8 cellular contexts compared by ENCODE assay signal in genomic region chr16:12803203-12804093, GRCh38. TPM values are rescaled to one million over a fixed set of nuclear protein-coding genes. Genes with fewer than 3 reads are reported as not detected.
DNase-seq lines count a peak whose midpoint lies in the region; ATAC-seq and TF ChIP-seq lines count a peak whose summit lies in the region.

A gene with protein sequence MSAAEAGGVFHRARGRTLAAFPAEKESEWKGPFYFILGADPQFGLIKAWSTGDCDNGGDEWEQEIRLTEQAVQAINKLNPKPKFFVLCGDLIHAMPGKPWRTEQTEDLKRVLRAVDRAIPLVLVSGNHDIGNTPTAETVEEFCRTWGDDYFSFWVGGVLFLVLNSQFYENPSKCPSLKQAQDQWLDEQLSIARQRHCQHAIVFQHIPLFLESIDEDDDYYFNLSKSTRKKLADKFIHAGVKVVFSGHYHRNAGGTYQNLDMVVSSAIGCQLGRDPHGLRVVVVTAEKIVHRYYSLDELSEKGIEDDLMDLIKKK (minus strand): TSS chr16:12803887. CDS start chr16:12803776, 111 bp downstream.

- H3K4me1 ChIP-seq in Caco-2 (peaks cover 11% of the 10 kb centered on the region; the same call in 1 of the 2 replicates), HUES6 (ENCODE audit: control insufficient read depth, insufficient read depth, low read length) (peaks cover 10% of the 10 kb centered on the region; the same call in 1 of the 2 replicates), mucosa of rectum (ENCODE audit: control insufficient read depth in 2 of 2, insufficient read depth in 2 of 2, low read length in 2 of 2) (peaks cover 7 to 13% of the 10 kb centered on the region in 2 donors)

- CTCF ChIA-PET in Caco-2 (lab: Charles Lee): no interaction called here

- peak within 1 kb of the TSS; percentile 80 for H3K9ac ChIP-seq in HUES6 (ENCODE audit: low read length)
- peak within 1 kb of the TSS; percentile 29 to 48 for H3K9ac ChIP-seq in mucosa of rectum (ENCODE audit: low read depth in 1 of 2, low read length in 2 of 2)

- H3K36me3 Mint-ChIP-seq in Caco-2 (ENCODE audit: insufficient read depth, unreplicated experiment): peaks cover 5% of the 10 kb centered on the region

- H3K27me3 ChIP-seq in Caco-2 (replicated peaks; ENCODE audit: control insufficient read depth, insufficient read depth, low read length): no peaks in the 10 kb centered on the region
- no peaks in the 10 kb centered on the region for H3K27me3 ChIP-seq in HUES6 (ENCODE audit: control insufficient read depth, insufficient read depth, low read length)
- H3K27me3 ChIP-seq in mucosa of rectum (ENCODE audit: control insufficient read depth in 2 of 2, insufficient read depth in 2 of 2, low read length in 2 of 2): no peaks in the 10 kb centered on the region

- H3K36me3 ChIP-seq in Caco-2 (ENCODE audit: control insufficient read depth, insufficient read depth, low read length): no peaks in the 10 kb centered on the region
- H3K36me3 ChIP-seq in HUES6 (ENCODE audit: control insufficient read depth, insufficient read depth, low read length): no peaks in the 10 kb centered on the region
- H3K36me3 ChIP-seq in mucosa of rectum (ENCODE audit: control insufficient read depth in 2 of 2, insufficient read depth in 2 of 2, low read length in 2 of 2): peaks cover 0 to 2% of the 10 kb centered on the region in 2 donors

- H3K9me3 ChIP-seq in Caco-2 (no peaks in the 10 kb centered on the region), HUES6 (ENCODE audit: control insufficient read depth, insufficient read depth, low read depth, low read length) (no peaks in the 10 kb centered on the region), mucosa of rectum (ENCODE audit: control insufficient read depth in 2 of 2, low read length in 2 of 2) (no peaks in the 10 kb centered on the region)

- H3K27me3 Mint-ChIP-seq in Caco-2 (ENCODE audit: insufficient read depth, unreplicated experiment): no peaks in the 10 kb centered on the region

- H3K27ac ChIP-seq in HUES6 (ENCODE audit: low read depth, low read length) (peak within 1 kb of the TSS; percentile 61; the same call in 1 of the 2 replicates), mucosa of rectum (ENCODE audit: low read depth in 2 of 2, low read length in 2 of 2) (peak within 1 kb of the TSS; percentile 81 to 89)

- no peaks in the 10 kb centered on the region for H3K9me3 Mint-ChIP-seq in Caco-2 (ENCODE audit: unreplicated experiment)

- peak within 1 kb of the TSS; percentile 80 for H3K4me3 ChIP-seq in Caco-2 (ENCODE audit: low read depth, low read length)
- H3K4me3 ChIP-seq in HUES6 (ENCODE audit: low read depth, low read length): peak within 1 kb of the TSS; percentile 90
- H3K4me3 ChIP-seq in epithelial cell of proximal tubule (ENCODE audit: low read depth, low read length): peak within 1 kb of the TSS; percentile 85
- H3K4me3 ChIP-seq in mucosa of rectum (ENCODE audit: low read length in 2 of 2): peak within 1 kb of the TSS; percentile 75 to 90

- intact Hi-C loops in Caco-2 (cut with micrococcal nuclease; ENCODE audit: unreplicated experiment): loop anchor here (5.0 kb wide), 1 partner anchor 191 kb away; no protein-coding TSS in a partner anchor

- peak within 1 kb of the TSS; percentile 89 for H3K27ac Mint-ChIP-seq in Caco-2 (ENCODE audit: unreplicated experiment)

- DNase-seq in Caco-2 (peak; percentile 93), OCI-M2 (lab: John Stamatoyannopoulos, UW; ENCODE audit: unreplicated experiment) (peak; percentile 70), epithelial cell of proximal tubule (ENCODE audit: low read depth) (peak; percentile 53)
- DNase-seq in activated T-cell treated with anti-CD3 and anti-CD28 coated beads, Interleukin-2, amount 50 U/mL, for 1 hour: peak; percentile 96
- peak; percentile 85 for DNase-seq in stimulated activated CD8-positive, alpha-beta memory T cell treated with anti-CD3 and anti-CD28 coated beads, Interleukin-4, amount 100 ng/mL, for 24 hours (ENCODE audit: low read depth)

- ATAC-seq in GM21390 (IDR thresholded peaks at IDR 0.05; ENCODE audit: unreplicated experiment): peak; percentile 89

- BruUV-seq in Caco-2 (replicated peaks; lab: Mats Ljungman, UMichigan): no TSS peak

- TF ChIP-seq CTCF in Caco-2 (IDR thresholded peaks at IDR 0.05; ENCODE audit: insufficient read depth in 1 of 2, low read depth in 1 of 2, low read length in 1 of 2, severe bottlenecking in 1 of 2, unreplicated experiment in 1 of 2) (no peak), epithelial cell of proximal tubule (conservative IDR thresholded peaks at IDR 0.05; ENCODE audit: low read depth, low read length) (peak; percentile 8)

- H3K4me1 Mint-ChIP-seq in Caco-2 (ENCODE audit: low read depth, unreplicated experiment): peaks cover 11% of the 10 kb centered on the region

- POLR2A ChIA-PET in Caco-2 (lab: Charles Lee): interaction anchor here (0.8 kb wide), 1 partner anchor 10 kb away, joined by 3 read pairs; no protein-coding TSS in a partner anchor

- peak within 1 kb of the TSS; percentile 91 for H3K4me3 Mint-ChIP-seq in Caco-2 (ENCODE audit: unreplicated experiment)

RNA-seq across cellular contexts. Expression of the gene that starts here (rescaled TPM):
- 27.5 and 34.9 TPM in 2 replicates for total RNA-seq in Caco-2 (2022)
- 12.9 and 15.0 TPM in 2 replicates for total RNA-seq in epithelial cell of proximal tubule

Comparison
In these comparisons a context has a peak if more than half of its experiments do, and no peak if none do; other contexts are left out.
1. Peak in every context shown above with its lines: DNase-seq, ATAC-seq, H3K4me3 ChIP-seq and H3K27ac ChIP-seq.